14 cellular contexts compared by ENCODE assay signal in genomic region chr5:134380367-134380766, GRCh38.
"Had no signal": no experiment of that assay in that cellular context is flagged by ENCODE, and none has a peak within 500 bp of the region (broad histone marks: within the 10 kb centered on the region; RNA-seq: fewer than 3 reads in every experiment).

No MANE protein-coding gene starts in this region.

- H3K27ac Mint-ChIP-seq: activated B cell treated with CpG ODN at 0.5 μM for 24 hours; activated naive CD8-positive, alpha-beta T cell treated with anti-CD3 and anti-CD28 coated beads for 36 hours; brain; nephron had no signal

- ATAC-seq: left lung, right cardiac atrium had no signal

- H3K27me3 Mint-ChIP-seq: activated B cell treated with CpG ODN at 0.5 μM for 24 hours; activated naive CD8-positive, alpha-beta T cell treated with anti-CD3 and anti-CD28 coated beads for 36 hours; brain had no signal

- DNase-seq: activated B cell treated with CpG ODN at 0.5 μM for 24 hours; activated CD4-positive, alpha-beta T cell treated with anti-CD3 and anti-CD28 coated beads, Interleukin-2, amount 50 U/mL, for 4 hours; activated naive CD8-positive, alpha-beta T cell treated with anti-CD3 and anti-CD28 coated beads for 36 hours; central memory CD4-positive, alpha-beta T cell; colonic mucosa; left lung; mammary epithelial cell; occipital lobe; right cardiac atrium; stimulated activated CD4-positive, alpha-beta T cell treated with anti-CD3 and anti-CD28 coated beads, Interleukin-15, amount 100 ng/mL, for 24 hours; stimulated activated CD4-positive, alpha-beta T cell treated with anti-CD3 and anti-CD28 coated beads, Interleukin-4, amount 100 ng/mL, for 1 hour; transverse colon had no signal

- H3K9me3 Mint-ChIP-seq: activated B cell treated with CpG ODN at 0.5 μM for 24 hours; activated naive CD8-positive, alpha-beta T cell treated with anti-CD3 and anti-CD28 coated beads for 36 hours; brain; nephron had no signal

- H3K4me3 Mint-ChIP-seq: activated B cell treated with CpG ODN at 0.5 μM for 24 hours; activated naive CD8-positive, alpha-beta T cell treated with anti-CD3 and anti-CD28 coated beads for 36 hours; brain; nephron had no signal

- H3K4me1 Mint-ChIP-seq: nephron had no signal
